12 cellular contexts compared by ENCODE assay signal in the genomic region with DNA sequence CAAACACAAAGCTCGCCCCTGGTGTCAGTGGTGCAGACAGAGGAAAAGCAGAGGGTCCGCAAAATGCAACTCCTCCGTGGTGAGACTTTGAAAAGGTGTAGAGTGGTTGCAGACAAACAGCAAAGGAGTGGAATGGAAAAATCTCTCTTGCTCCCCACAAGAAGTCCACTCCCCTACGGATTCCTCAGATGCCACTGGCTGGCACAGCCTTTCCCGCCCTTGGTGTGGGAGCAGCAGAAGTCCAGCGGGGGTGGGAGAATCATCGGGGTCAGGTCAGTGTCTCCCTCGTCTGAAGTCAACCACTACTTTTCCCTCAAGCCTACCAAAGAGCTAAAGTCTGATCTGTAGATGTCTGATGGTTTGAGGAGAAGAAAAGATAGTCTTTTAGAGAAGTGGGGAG. TPM values are rescaled to one million over a fixed set of nuclear protein-coding genes. Genes with fewer than 3 reads are reported as not detected.
"Had no signal": no experiment of that assay in that cellular context is flagged by ENCODE, and none has a peak within 500 bp of the region (broad histone marks: within the 10 kb centered on the region; RNA-seq: fewer than 3 reads in every experiment).

No MANE protein-coding gene starts in this region.

- H3K27ac ChIP-seq: gastroesophageal sphincter, neutrophil had no signal

- H3K36me3 ChIP-seq: neutrophil had no signal

- H3K4me3 ChIP-seq: gastroesophageal sphincter, tibial nerve had no signal

- H3K9me3 ChIP-seq: gastroesophageal sphincter, neutrophil, tibial nerve had no signal

- H3K9me3 Mint-ChIP-seq: activated naive CD4-positive, alpha-beta T cell treated with anti-CD3 and anti-CD28 coated beads, Interleukin-2, amount 10 ng/mL, durations not matched to agents 7 days and 5 days; activated T-cell treated with anti-CD3 and anti-CD28 coated beads, Interleukin-2, amount 50 U/mL, for 24 hours had no signal

- H3K4me3 Mint-ChIP-seq: activated naive CD4-positive, alpha-beta T cell treated with anti-CD3 and anti-CD28 coated beads, Interleukin-2, amount 10 ng/mL, durations not matched to agents 7 days and 5 days; activated T-cell treated with anti-CD3 and anti-CD28 coated beads, Interleukin-2, amount 50 U/mL, for 24 hours had no signal

- DNase-seq: activated CD4-positive, alpha-beta T cell treated with anti-CD3 and anti-CD28 coated beads for 1 hour; activated CD4-positive, alpha-beta T cell treated with anti-CD3 and anti-CD28 coated beads, Interleukin-2, amount 50 U/mL, for 48 hours; activated naive CD4-positive, alpha-beta T cell treated with anti-CD3 and anti-CD28 coated beads, Interleukin-2, amount 10 ng/mL, durations not matched to agents 7 days and 5 days; activated T-cell treated with anti-CD3 and anti-CD28 coated beads, Interleukin-2, amount 50 U/mL, for 24 hours; islet precursor cell; retina; stimulated activated CD4-positive, alpha-beta T cell treated with anti-CD3 and anti-CD28 coated beads, Interleukin-4, amount 100 ng/mL, for 1 hour; stimulated activated naive CD4-positive, alpha-beta T cell had no signal

- ATAC-seq: gastroesophageal sphincter had no signal

- H3K27me3 ChIP-seq: gastroesophageal sphincter, neutrophil, tibial nerve had no signal

- H3K36me3 Mint-ChIP-seq: activated naive CD4-positive, alpha-beta T cell treated with anti-CD3 and anti-CD28 coated beads, Interleukin-2, amount 10 ng/mL, durations not matched to agents 7 days and 5 days had no signal

- H3K4me1 ChIP-seq: gastroesophageal sphincter had no signal

- H3K27ac Mint-ChIP-seq: activated naive CD4-positive, alpha-beta T cell treated with anti-CD3 and anti-CD28 coated beads, Interleukin-2, amount 10 ng/mL, durations not matched to agents 7 days and 5 days; activated T-cell treated with anti-CD3 and anti-CD28 coated beads, Interleukin-2, amount 50 U/mL, for 24 hours had no signal

- H3K4me1 Mint-ChIP-seq: activated naive CD4-positive, alpha-beta T cell treated with anti-CD3 and anti-CD28 coated beads, Interleukin-2, amount 10 ng/mL, durations not matched to agents 7 days and 5 days had no signal

RNA-seq across cellular contexts. Expression of gene B3GNT7, which starts 22.3 kb away (rescaled TPM):
- total RNA-seq: T-helper 1 cell treated with Interleukin-12 subunit alpha and Interleukin-12 subunit beta and Interleukin-4 antibody, amounts not matched to agents 30 ng/mL and 1 ng/mL, for 36 hours had no signal
